10 cellular contexts compared by ENCODE assay signal in genomic region chr9:131290039-131290766, GRCh38. TPM values are rescaled to one million over a fixed set of nuclear protein-coding genes. Genes with fewer than 3 reads are reported as not detected.
DNase-seq lines count a peak whose midpoint lies in the region; ATAC-seq and TF ChIP-seq lines count a peak whose summit lies in the region.
"Had no signal": no experiment of that assay in that cellular context is flagged by ENCODE, and none has a peak within 500 bp of the region (broad histone marks: within the 10 kb centered on the region; RNA-seq: fewer than 3 reads in every experiment).

No MANE protein-coding gene starts in this region.

- H3K27ac ChIP-seq in cardiac muscle cell: peak overlapping the region; percentile 77
- peak overlapping the region; percentile 98 for H3K27ac ChIP-seq in psoas muscle

- H3K4me3 ChIP-seq in BE2C (ENCODE audit: low read depth, low read length): peak overlapping the region; percentile 81
- peak overlapping the region; percentile 83 for H3K4me3 ChIP-seq in adipocyte (ENCODE audit: low read length)
- H3K4me3 ChIP-seq in cardiac muscle cell: peak overlapping the region; percentile 8
- H3K4me3 ChIP-seq in psoas muscle: peak overlapping the region; percentile 87

- TF ChIP-seq CTCF in BE2C (IDR thresholded peaks at IDR 0.05; ENCODE audit: low read depth, low read length) (no peak), cardiac muscle cell (IDR thresholded peaks at IDR 0.05; ENCODE audit: low read depth, low read length) (no peak), psoas muscle (IDR thresholded peaks at IDR 0.05) (no peak)

- 0 out of 2 replicates have a peak, but pooled peaks cover 4% of the 10 kb centered on the region for H3K36me3 ChIP-seq in BE2C
- no peaks in the 10 kb centered on the region for H3K36me3 ChIP-seq in adipocyte (ENCODE audit: control insufficient read depth, insufficient read depth, low read length, severe bottlenecking)
- no peaks in the 10 kb centered on the region for H3K36me3 ChIP-seq in cardiac muscle cell
- H3K36me3 ChIP-seq in psoas muscle (ENCODE audit: insufficient read depth in 1 of 2, low read depth in 1 of 2): peaks cover 0 to 10% of the 10 kb centered on the region in 2 donors

- ATAC-seq in psoas muscle (peak; percentile 31 to 52 (median 44)), GM19397 (IDR thresholded peaks at IDR 0.05; ENCODE audit: unreplicated experiment) (no peak), HG03469 (IDR thresholded peaks at IDR 0.05; ENCODE audit: unreplicated experiment) (no peak)

- H3K9me3 ChIP-seq in BE2C: no peaks in the 10 kb centered on the region
- H3K9me3 ChIP-seq in adipocyte (ENCODE audit: control insufficient read depth, low read length): no peaks in the 10 kb centered on the region
- H3K9me3 ChIP-seq in cardiac muscle cell (ENCODE audit: low read depth): no peaks in the 10 kb centered on the region
- no peaks in the 10 kb centered on the region for H3K9me3 ChIP-seq in psoas muscle

- 14 to 20% (median 18%) methylated on average over 34 of the region's 34 CpGs for WGBS in psoas muscle, 3 donors

- H3K9ac ChIP-seq in adipocyte (ENCODE audit: low read length): peak overlapping the region; percentile 91

- peak; percentile 49 for DNase-seq in BE2C
- no peak for DNase-seq in adipocyte (ENCODE audit: low read depth)
- no peak for DNase-seq in cardiac muscle cell (ENCODE audit: low read depth in 1 of 2, low spot score in 1 of 2)
- DNase-seq in psoas muscle: peak; percentile 55 to 80
- DNase-seq in ureter (ENCODE audit: low spot score): no peak
- DNase-seq in NCI-H510A (lab: John Stamatoyannopoulos, UW): no peak
- DNase-seq: activated CD4-positive, alpha-beta memory T cell treated with anti-CD3 and anti-CD28 coated beads for 36 hours; stimulated activated CD4-positive, alpha-beta T cell treated with anti-CD3 and anti-CD28 coated beads, Interleukin-2, amount 100 ng/mL, for 48 hours had no signal

- H3K27me3 ChIP-seq in BE2C: no peaks in the 10 kb centered on the region
- H3K27me3 ChIP-seq in adipocyte (replicated peaks; ENCODE audit: control insufficient read depth, insufficient read depth, low read length): no peaks in the 10 kb centered on the region
- H3K27me3 ChIP-seq in cardiac muscle cell: no peaks in the 10 kb centered on the region
- no peaks in the 10 kb centered on the region for H3K27me3 ChIP-seq in psoas muscle (ENCODE audit: insufficient read depth in 3 of 3, low read length in 2 of 3)

- peaks cover 6% of the 10 kb centered on the region for H3K4me1 ChIP-seq in BE2C
- H3K4me1 ChIP-seq in adipocyte (ENCODE audit: control insufficient read depth, insufficient read depth, low read length): peaks cover 17% of the 10 kb centered on the region
- peaks cover 33% of the 10 kb centered on the region for H3K4me1 ChIP-seq in cardiac muscle cell (ENCODE audit: low read depth)
- peaks cover 60% of the 10 kb centered on the region for H3K4me1 ChIP-seq in psoas muscle

- intact Hi-C loops in psoas muscle (cut with DNase I): no loop called here

RNA-seq across cellular contexts. Expression of gene PLPP7, which starts 0.7 kb away (rescaled TPM):
- 22.6 TPM for polyA plus RNA-seq in BE2C (2012; ENCODE audit: insufficient read depth, insufficient read length, low read depth)
- 50.3 and 52.5 TPM in 2 replicates for total RNA-seq in cardiac muscle cell
- polyA plus RNA-seq in cardiac muscle cell: 36.9 and 42.5 TPM in 2 replicates
- 100 to 1,000 TPM in 2 of 4 donors, 10 to 100 TPM in 2; 31.0 to 131 (median 94.5) TPM for total RNA-seq in psoas muscle
- polyA plus RNA-seq in psoas muscle: 100 to 1,000 TPM in 1 of 3 donors, 10 to 100 TPM in 2; 19.4 to 156 (median 90.5) TPM
- total RNA-seq in ureter: 3.9 TPM
- total RNA-seq: activated CD4-positive, alpha-beta memory T cell treated with anti-CD3 and anti-CD28 coated beads for 36 hours had no signal

RNA-seq across cellular contexts. Expression of gene FAM78A, which starts 13.9 kb away (rescaled TPM):
- polyA plus RNA-seq in BE2C (2012; ENCODE audit: insufficient read depth, insufficient read length, low read depth): 1.3 TPM
- total RNA-seq in cardiac muscle cell (39.6 and 42.6 TPM in 2 replicates), psoas muscle (10 to 100 TPM in 3 of 4 donors, 1 to 10 TPM in 1; 6.1 to 17.6 (median 14.2) TPM), ureter (3.3 TPM)
- polyA plus RNA-seq in cardiac muscle cell (21.5 and 29.5 TPM in 2 replicates), psoas muscle (10 to 100 TPM in 1 of 3 donors, 1 to 10 TPM in 2; 4.3 to 11.5 (median 5.3) TPM)

Comparison
In these comparisons a context has a peak if more than half of its experiments do, and no peak if none do; other contexts are left out.
1. DNase-seq: peak in BE2C (single experiment) and psoas muscle (2 of 2); none in adipocyte (single experiment), cardiac muscle cell (0 of 2), ureter (single experiment) and NCI-H510A (single experiment).
2. H3K4me3 ChIP-seq: peak in every context shown above with its lines; median percentile 87 in psoas muscle; 83 in adipocyte; 81 in BE2C; 8 in cardiac muscle cell.
3. ATAC-seq: peak in psoas muscle (4 of 4); none in GM19397 (single experiment) and HG03469 (single experiment).